In genomic region chr17:58082870-58083490, GRCh38 we compare ENCODE assay signal across 1 cellular context.
A peak's percentile ranks its signal among the peaks of the same experiment; 100 is the strongest.
TF ChIP-seq lines count a peak whose summit lies in the region.

TSS of gene DYNLL2 (plus strand) at chr17:58083419. CDS start at chr17:58087091, 3,672 bp downstream.

TF ChIP-seq in HEK293, 187 proteins besides CTCF, POLR2A, EP300 and RAD21 (continued from another document and continues in another):
- TF ChIP-seq ZBTB11 (tag by site-specific recombination; conservative IDR thresholded peaks at IDR 0.05; ENCODE audit: low read depth) (no peak), ZNF416 (tag by site-specific recombination; IDR thresholded peaks at IDR 0.05) (no peak), ZNF37A (tag by site-specific recombination; IDR thresholded peaks at IDR 0.05) (no peak), ZNF366 (tag by site-specific recombination; conservative IDR thresholded peaks at IDR 0.05) (peak; percentile 56), ZNF174 (tag by site-specific recombination; IDR thresholded peaks at IDR 0.05) (no peak), ZBTB20 (tag by site-specific recombination; IDR thresholded peaks at IDR 0.05) (no peak), ZNF138 (tag by site-specific recombination; IDR thresholded peaks at IDR 0.05; ENCODE audit: borderline replicate concordance) (no peak), ZNF548 (tag by site-specific recombination; IDR thresholded peaks at IDR 0.05) (no peak), ZNF350 (tag by site-specific recombination; IDR thresholded peaks at IDR 0.05) (no peak), ZNF155 (tag by site-specific recombination; IDR thresholded peaks at IDR 0.05) (no peak), ZBTB49 (tag by site-specific recombination; IDR thresholded peaks at IDR 0.05; ENCODE audit: low read depth) (no peak), IKZF3 (tag by site-specific recombination; IDR thresholded peaks at IDR 0.05) (0 out of 2 replicates have a peak, but pooled peaks have one; percentile 17), ZNF221 (tag by site-specific recombination; IDR thresholded peaks at IDR 0.05; ENCODE audit: borderline replicate concordance) (no peak), ZNF362 (tag by site-specific recombination; IDR thresholded peaks at IDR 0.05) (no peak), OSR2 (tag by site-specific recombination; IDR thresholded peaks at IDR 0.05) (no peak), ZNF335 (tag by site-specific recombination; conservative IDR thresholded peaks at IDR 0.05) (peak; percentile 93), PRDM2 (tag by site-specific recombination; IDR thresholded peaks at IDR 0.05; ENCODE audit: borderline replicate concordance) (no peak), MEIS1 (CRISPR knock-in tag; IDR thresholded peaks at IDR 0.05; ENCODE audit: borderline replicate concordance) (no peak), ZNF2 (tag by site-specific recombination; IDR thresholded peaks at IDR 0.05) (no peak), ZNF202 (tag by site-specific recombination; IDR thresholded peaks at IDR 0.05; ENCODE audit: borderline replicate concordance) (no peak), ZNF398 (tag by site-specific recombination; IDR thresholded peaks at IDR 0.05) (peak; percentile 83), HOXD13 (CRISPR knock-in tag; IDR thresholded peaks at IDR 0.05; ENCODE audit: borderline replicate concordance) (no peak), ZNF140 (tag by site-specific recombination; IDR thresholded peaks at IDR 0.05) (no peak), BCL11A (tag by site-specific recombination; IDR thresholded peaks at IDR 0.05; ENCODE audit: low read depth) (no peak), ZNF292 (tag by site-specific recombination; IDR thresholded peaks at IDR 0.05; ENCODE audit: borderline replicate concordance, low read depth) (no peak), ZFHX2 (tag by site-specific recombination; conservative IDR thresholded peaks at IDR 0.05) (no peak), ZNF112 (tag by site-specific recombination; IDR thresholded peaks at IDR 0.05) (no peak), OVOL3 (tag by site-specific recombination; IDR thresholded peaks at IDR 0.05) (no peak), ZNF473 (tag by site-specific recombination; IDR thresholded peaks at IDR 0.05) (no peak), ZNF394 (tag by site-specific recombination; IDR thresholded peaks at IDR 0.05; ENCODE audit: borderline replicate concordance) (no peak), ZNF677 (tag by site-specific recombination; IDR thresholded peaks at IDR 0.05) (no peak), KLF1 (tag by site-specific recombination; IDR thresholded peaks at IDR 0.05) (no peak), ZNF280C (tag by site-specific recombination; IDR thresholded peaks at IDR 0.05) (no peak), ZNF529 (tag by site-specific recombination; IDR thresholded peaks at IDR 0.05; ENCODE audit: insufficient replicate concordance) (no peak), ZSCAN5A (tag by site-specific recombination; IDR thresholded peaks at IDR 0.05) (no peak), ZNF664 (tag by site-specific recombination; IDR thresholded peaks at IDR 0.05) (no peak), ZNF549 (tag by site-specific recombination; IDR thresholded peaks at IDR 0.05) (no peak), ZNF16 (tag by site-specific recombination; IDR thresholded peaks at IDR 0.05; ENCODE audit: low read depth) (no peak), ZNF19 (tag by site-specific recombination; IDR thresholded peaks at IDR 0.05; ENCODE audit: low read depth) (no peak), ZNF600 (tag by site-specific recombination; IDR thresholded peaks at IDR 0.05) (no peak), HIC1 (tag by site-specific recombination; IDR thresholded peaks at IDR 0.05) (no peak), ZNF843 (tag by site-specific recombination; IDR thresholded peaks at IDR 0.05) (no peak), SETDB1 (IDR thresholded peaks at IDR 0.05; ENCODE audit: insufficient read length, low read length) (no peak)
